ENCODE assay signal across 8 cellular contexts in genomic region chr1:225428879-225429455, GRCh38. TPM values are rescaled to one million over a fixed set of nuclear protein-coding genes. Genes with fewer than 3 reads are reported as not detected.
DNase-seq lines count a peak whose midpoint lies in the region; ATAC-seq lines count a peak whose summit lies in the region.

No MANE protein-coding gene starts in this region.

- H3K4me3 ChIP-seq in neuron (ENCODE audit: low read length) = peak overlapping the region; percentile 76

- peaks cover 6% of the 10 kb centered on the region for H3K36me3 Mint-ChIP-seq in activated CD4-positive, alpha-beta T cell treated with anti-CD3 and anti-CD28 coated beads for 36 hours (ENCODE audit: low read depth)
- H3K36me3 Mint-ChIP-seq in dendritic cell treated with granulocyte-macrophage colony-stimulating factor and Interleukin-4, amounts not matched to agents 40 ng/mL and 50 ng/mL, for 4 days (ENCODE audit: low read depth) = no peaks in the 10 kb centered on the region

- peak overlapping the region; percentile 86 for H3K4me3 Mint-ChIP-seq in activated CD4-positive, alpha-beta T cell treated with anti-CD3 and anti-CD28 coated beads for 36 hours
- peak overlapping the region; percentile 84 for H3K4me3 Mint-ChIP-seq in dendritic cell treated with granulocyte-macrophage colony-stimulating factor and Interleukin-4, amounts not matched to agents 40 ng/mL and 50 ng/mL, for 4 days

- peaks cover 5% of the 10 kb centered on the region for H3K9me3 ChIP-seq in neuron (ENCODE audit: low read length)

- no peaks in the 10 kb centered on the region for H3K9me3 Mint-ChIP-seq in activated CD4-positive, alpha-beta T cell treated with anti-CD3 and anti-CD28 coated beads for 36 hours (ENCODE audit: low read depth)
- H3K9me3 Mint-ChIP-seq in dendritic cell treated with granulocyte-macrophage colony-stimulating factor and Interleukin-4, amounts not matched to agents 40 ng/mL and 50 ng/mL, for 4 days = no peaks in the 10 kb centered on the region

- peak overlapping the region; percentile 94 for H2AFZ ChIP-seq in neuron (ENCODE audit: low read depth, low read length)

- no peaks in the 10 kb centered on the region for H3K27me3 Mint-ChIP-seq in activated CD4-positive, alpha-beta T cell treated with anti-CD3 and anti-CD28 coated beads for 36 hours
- peaks cover 1% of the 10 kb centered on the region for H3K27me3 Mint-ChIP-seq in dendritic cell treated with granulocyte-macrophage colony-stimulating factor and Interleukin-4, amounts not matched to agents 40 ng/mL and 50 ng/mL, for 4 days

- H3K4me1 ChIP-seq in neuron (ENCODE audit: insufficient read depth, low read length) = peaks cover 26% of the 10 kb centered on the region

- no peaks in the 10 kb centered on the region for H3K27me3 ChIP-seq in neuron (ENCODE audit: insufficient read depth, low read length)

- no peaks in the 10 kb centered on the region for H3K36me3 ChIP-seq in neuron (ENCODE audit: insufficient read depth, low read length)

- peak overlapping the region; percentile 96 for H3K27ac Mint-ChIP-seq in activated CD4-positive, alpha-beta T cell treated with anti-CD3 and anti-CD28 coated beads for 36 hours
- peak overlapping the region; percentile 78 for H3K27ac Mint-ChIP-seq in dendritic cell treated with granulocyte-macrophage colony-stimulating factor and Interleukin-4, amounts not matched to agents 40 ng/mL and 50 ng/mL, for 4 days

- ATAC-seq in activated CD4-positive, alpha-beta T cell treated with anti-CD3 and anti-CD28 coated beads for 36 hours = no peak
- ATAC-seq in GM21619 (IDR thresholded peaks at IDR 0.05; ENCODE audit: unreplicated experiment) (no peak), HG02798 (IDR thresholded peaks at IDR 0.05; ENCODE audit: poor library complexity, unreplicated experiment) (no peak)

- POLR2A ChIA-PET in activated CD4-positive, alpha-beta T cell treated with anti-CD3 and anti-CD28 coated beads for 36 hours (lab: Charles Lee) = interaction anchor here (0.6 to 2.2 kb wide), 5 partner anchors 11 to 514 kb away, joined by 4 to 8 read pairs (median 7); no protein-coding TSS in a partner anchor

- peaks cover 39% of the 10 kb centered on the region for H3K4me1 Mint-ChIP-seq in activated CD4-positive, alpha-beta T cell treated with anti-CD3 and anti-CD28 coated beads for 36 hours
- peaks cover 28% of the 10 kb centered on the region for H3K4me1 Mint-ChIP-seq in dendritic cell treated with granulocyte-macrophage colony-stimulating factor and Interleukin-4, amounts not matched to agents 40 ng/mL and 50 ng/mL, for 4 days (ENCODE audit: low read depth)

- CTCF ChIA-PET in activated CD4-positive, alpha-beta T cell treated with anti-CD3 and anti-CD28 coated beads for 36 hours (lab: Charles Lee) = interaction anchor here (1.3 to 2.1 kb wide), 2 partner anchors 16 to 44 kb away, joined by 3 to 5 read pairs; no protein-coding TSS in a partner anchor

- no peak for DNase-seq in activated CD4-positive, alpha-beta T cell treated with anti-CD3 and anti-CD28 coated beads for 36 hours
- DNase-seq in activated CD4-positive, alpha-beta T cell treated with anti-CD3 and anti-CD28 coated beads, Interleukin-2, amount 50 U/mL, for 1 hour = no peak
- DNase-seq in NOMO-1 treated with dmso at 0.1 percent for 144 hours (lab: John Stamatoyannopoulos, UW; ENCODE audit: unreplicated experiment) (peak; percentile 85), NCI-H524 treated with DMSO at 0.1 percent for 48 hours (lab: John Stamatoyannopoulos, UW) (no peak)

- intact Hi-C loops in activated CD4-positive, alpha-beta T cell treated with anti-CD3 and anti-CD28 coated beads for 36 hours (cut with DNase I, micrococcal nuclease) = loop anchor here (1.0 to 10.0 kb wide), 8 partner anchors 16 to 1727 kb away; partner anchors contain the start of genes H3-3A (in 1 of the 2), PYCR2 (in 1 of the 2), SDE2 (in 1 of the 2) and SRP9 (in 1 of the 2)
- intact Hi-C loops in dendritic cell treated with granulocyte-macrophage colony-stimulating factor and Interleukin-4, amounts not matched to agents 40 ng/mL and 50 ng/mL, for 4 days (cut with micrococcal nuclease) = loop anchor here (1.0 to 2.0 kb wide), 2 partner anchors 16 to 38 kb away; no protein-coding TSS in a partner anchor

RNA-seq across cellular contexts. Expression of gene LBR, which starts 1.1 kb away (rescaled TPM):
- 100 to 1,000 TPM; 136 to 194 TPM for total RNA-seq in activated CD4-positive, alpha-beta T cell treated with anti-CD3 and anti-CD28 coated beads for 36 hours
